Comparison of ENCODE assay signal across 1 cellular context in genomic region chr4:8353158-8353495, GRCh38.
TF ChIP-seq lines count a peak whose summit lies in the region.

No MANE protein-coding gene starts in this region.

TF ChIP-seq in IMR-90, 13 proteins besides CTCF, POLR2A, EP300 and RAD21 (continued from another document):
- TF ChIP-seq ELK1 (IDR thresholded peaks at IDR 0.05; ENCODE audit: borderline replicate concordance, low read depth, low read length) (no peak), SMC3 (IDR thresholded peaks at IDR 0.05; ENCODE audit: low read depth, low read length) (no peak), BHLHE40 (IDR thresholded peaks at IDR 0.05; ENCODE audit: low read depth, low read length) (no peak), CEBPB (IDR thresholded peaks at IDR 0.05; ENCODE audit: low read depth, low read length) (no peak), MXI1 (IDR thresholded peaks at IDR 0.05; ENCODE audit: borderline replicate concordance, low read depth, low read length) (no peak)
